In the genomic region with DNA sequence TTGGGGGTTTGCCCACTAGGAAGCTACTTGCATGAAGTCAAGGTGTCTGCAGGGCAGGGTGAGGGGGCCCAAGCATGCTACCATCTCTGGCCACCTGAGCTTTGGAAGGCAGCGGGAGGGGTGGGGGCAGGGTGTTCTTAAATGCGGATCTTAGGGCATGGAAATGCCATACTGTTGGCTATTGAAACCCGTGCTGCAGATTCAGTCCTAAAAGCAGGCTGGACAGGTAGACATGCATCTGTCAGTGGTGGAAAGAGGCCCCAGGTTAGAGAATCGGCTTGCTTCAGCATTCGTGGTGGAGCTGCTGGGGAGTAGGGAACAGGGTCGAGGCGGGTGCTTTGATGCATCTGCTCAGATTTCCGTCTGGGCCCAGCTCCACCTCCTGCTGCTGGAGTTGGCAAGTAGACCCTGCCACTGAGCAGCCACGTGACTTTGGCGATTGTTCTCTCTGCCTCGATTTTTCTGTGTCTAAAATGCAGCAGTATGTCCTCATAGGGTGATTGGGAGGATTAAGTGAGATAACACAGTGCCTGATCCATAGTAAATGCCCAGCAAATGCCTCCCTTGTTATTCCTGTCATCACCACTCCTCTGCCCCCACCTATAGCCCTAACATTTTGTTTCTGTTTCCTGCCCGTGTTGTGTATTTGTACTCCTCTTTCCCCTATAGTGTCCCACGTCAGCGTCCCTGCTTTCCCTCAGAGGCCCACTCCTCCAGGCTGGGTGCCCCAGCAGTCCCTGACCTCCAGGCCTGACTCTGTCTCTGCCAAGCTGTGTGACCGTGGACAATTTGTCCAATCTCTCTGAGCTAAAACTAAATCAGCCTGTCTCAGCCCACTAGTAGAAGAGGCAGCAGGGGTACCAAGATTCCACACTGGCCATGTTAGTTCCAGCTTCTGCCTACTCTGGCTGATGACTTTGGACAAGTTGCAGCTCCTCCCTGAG, we compare ENCODE assay signal across 9 cellular contexts. TPM values are rescaled to one million over a fixed set of nuclear protein-coding genes. Genes with fewer than 3 reads are reported as not detected.
DNase-seq lines count a peak whose midpoint lies in the region; ATAC-seq and TF ChIP-seq lines count a peak whose summit lies in the region.
"Had no signal": no experiment of that assay in that cellular context is flagged by ENCODE, and none has a peak within 500 bp of the region (broad histone marks: within the 10 kb centered on the region; RNA-seq: fewer than 3 reads in every experiment).

No MANE protein-coding gene starts in this region.

- TF ChIP-seq CTCF in AG04449 (IDR thresholded peaks at IDR 0.05; ENCODE audit: insufficient read depth, low read length, missing control alignments): no peak

- H3K4me3 ChIP-seq in AG04449 (ENCODE audit: low read depth, low read length): peak overlapping the region; percentile 20; the same call in 1 of the 2 replicates

- CTCF ChIA-PET in AG04449 (lab: Yijun Ruan, JAX): interaction anchor here (0.7 to 4.7 kb wide), 10 partner anchors 13 to 240 kb away, joined by 3 to 28 read pairs (median 3); no protein-coding TSS in a partner anchor

- POLR2A ChIA-PET in AG04449 (lab: Yijun Ruan, JAX): no interaction called here

- no peak for ATAC-seq in GM18867 (IDR thresholded peaks at IDR 0.05; ENCODE audit: unreplicated experiment)
- ATAC-seq: stimulated activated naive B cell treated with anti-CD40 and anti-IgM and Interleukin-4, amounts not matched to agents 10 μg/mL and 1 μg/mL and 100 μg/mL, for 72 hours had no signal

- DNase-seq in AG04449 (ENCODE audit: low read depth, low spot score) (no peak), NCI-H2081 treated with DMSO at 0.1 percent for 48 hours (lab: John Stamatoyannopoulos, UW) (peak; percentile 34), dermis blood vessel endothelial cell (peak; percentile 81), midbrain (lab: John Stamatoyannopoulos, UW) (peak; percentile 73), SHP77 treated with DMSO at 0.1 percent for 48 hours (lab: John Stamatoyannopoulos, UW) (no peak), SIG-M5 treated with dmso at 0.1 percent for 504 hours (lab: John Stamatoyannopoulos, UW; ENCODE audit: unreplicated experiment) (no peak), DMS114 treated with DMSO at 0.1 percent for 48 hours (lab: John Stamatoyannopoulos, UW; ENCODE audit: unreplicated experiment) (no peak)
- DNase-seq: stimulated activated naive B cell treated with anti-CD40 and anti-IgM and Interleukin-4, amounts not matched to agents 10 μg/mL and 1 μg/mL and 100 μg/mL, for 72 hours had no signal

RNA-seq across cellular contexts. Expression of a gene that starts 5.8 kb away (rescaled TPM):
- total RNA-seq in dermis blood vessel endothelial cell: 31.1 and 39.7 TPM in 2 replicates

RNA-seq across cellular contexts. Expression of a gene that starts 19.7 kb away (rescaled TPM):
- 25.5 and 33.2 TPM in 2 replicates for total RNA-seq in dermis blood vessel endothelial cell

RNA-seq across cellular contexts. Expression of a gene that starts 22.5 kb away (rescaled TPM):
- 0.17 and 0.51 TPM in 2 replicates for total RNA-seq in dermis blood vessel endothelial cell

RNA-seq across cellular contexts. Expression of a gene that starts 59.9 kb away (rescaled TPM):
- total RNA-seq in dermis blood vessel endothelial cell: 13.8 and 16.0 TPM in 2 replicates

Comparison
In these comparisons a context has a peak if more than half of its experiments do, and no peak if none do; other contexts are left out.
1. DNase-seq: peak in NCI-H2081 treated with DMSO at 0.1 percent for 48 hours (single experiment), dermis blood vessel endothelial cell (single experiment) and midbrain (single experiment); none in AG04449 (single experiment), SHP77 treated with DMSO at 0.1 percent for 48 hours (single experiment), SIG-M5 treated with dmso at 0.1 percent for 504 hours (single experiment) and DMS114 treated with DMSO at 0.1 percent for 48 hours (single experiment).